12 cellular contexts compared by ENCODE assay signal in genomic region chr10:61663466-61663865, GRCh38. TPM values are rescaled to one million over a fixed set of nuclear protein-coding genes. Genes with fewer than 3 reads are reported as not detected.
A peak's percentile ranks its signal among the peaks of the same experiment; 100 is the strongest.
DNase-seq lines count a peak whose midpoint lies in the region; TF ChIP-seq lines count a peak whose summit lies in the region.
"Had no signal": no experiment of that assay in that cellular context is flagged by ENCODE, and none has a peak within 500 bp of the region (broad histone marks: within the 10 kb centered on the region; RNA-seq: fewer than 3 reads in every experiment).

No MANE protein-coding gene starts in this region.

- in situ Hi-C loops in astrocyte of the spinal cord (cut with HindIII; ENCODE audit: low sequenced_read_pairs): no loop called here

- no peak overlapping the region for H2BK120ac ChIP-seq in H9 (ENCODE audit: low read depth, low read length, poor library complexity, severe bottlenecking)

- no peak overlapping the region for H3K27ac Mint-ChIP-seq in H9
- H3K27ac Mint-ChIP-seq: activated CD8-positive, alpha-beta T cell treated with anti-CD3 and anti-CD28 coated beads for 36 hours; stimulated activated effector memory CD8-positive, alpha-beta T cell treated with anti-CD3 and anti-CD28 coated beads, Interleukin-12 subunit alpha, Interleukin-12 subunit beta, amount 100 ng/mL, for 72 hours had no signal

- no peak overlapping the region for H2BK12ac ChIP-seq in H9 (ENCODE audit: insufficient read length, low read depth, low read length)

- H3K18ac ChIP-seq in H9 (ENCODE audit: insufficient read length, low read depth, low read length): no peak overlapping the region

- peaks cover 8% of the 10 kb centered on the region for H3K27me3 Mint-ChIP-seq in H9 (ENCODE audit: low read depth)

- H3K36me3 ChIP-seq in colonic mucosa: no peaks in the 10 kb centered on the region

- no peak overlapping the region for H2AFZ ChIP-seq in H9 (ENCODE audit: low read length)

- H3K9me3 Mint-ChIP-seq in H9: no peaks in the 10 kb centered on the region
- H3K9me3 Mint-ChIP-seq: activated CD8-positive, alpha-beta T cell treated with anti-CD3 and anti-CD28 coated beads for 36 hours; stimulated activated effector memory CD8-positive, alpha-beta T cell treated with anti-CD3 and anti-CD28 coated beads, Interleukin-12 subunit alpha, Interleukin-12 subunit beta, amount 100 ng/mL, for 72 hours had no signal

- no peak overlapping the region for H2BK20ac ChIP-seq in H9 (ENCODE audit: low read depth, low read length, poor library complexity, severe bottlenecking)

- H3K27ac ChIP-seq in H9 (ENCODE audit: insufficient read length, low read depth, low read length) (no peak overlapping the region), skin epidermis (no peak overlapping the region), colonic mucosa (no peak overlapping the region)

- no peak overlapping the region for H4K5ac ChIP-seq in H9 (ENCODE audit: insufficient read length, low read depth, low read length)

- H3K9me3 ChIP-seq in H9 (ENCODE audit: control insufficient read depth, low read depth, low read length): no peaks in the 10 kb centered on the region
- H3K9me3 ChIP-seq in colonic mucosa: no peaks in the 10 kb centered on the region

- H3K79me2 ChIP-seq in H9 (ENCODE audit: insufficient read depth, low read length): no peaks in the 10 kb centered on the region

- H3K79me1 ChIP-seq in H9 (ENCODE audit: insufficient read depth, low read depth, low read length, poor library complexity, severe bottlenecking): no peaks in the 10 kb centered on the region

- H3K4me1 Mint-ChIP-seq in H9: peaks cover 5% of the 10 kb centered on the region in 2 experiments; a peak in 2 of 4 replicates
- H3K4me1 Mint-ChIP-seq: stimulated activated effector memory CD8-positive, alpha-beta T cell treated with anti-CD3 and anti-CD28 coated beads, Interleukin-12 subunit alpha, Interleukin-12 subunit beta, amount 100 ng/mL, for 72 hours had no signal

- intact Hi-C loops in colonic mucosa (cut with DNase I): no loop called here

- no peaks in the 10 kb centered on the region for H3K4me1 ChIP-seq in H9 (ENCODE audit: insufficient read depth, low read length)
- H3K4me1 ChIP-seq in colonic mucosa: no peaks in the 10 kb centered on the region

- H3K4me3 Mint-ChIP-seq in H9: peak overlapping the region; percentile 54 to 74
- H3K4me3 Mint-ChIP-seq: activated CD8-positive, alpha-beta T cell treated with anti-CD3 and anti-CD28 coated beads for 36 hours; stimulated activated effector memory CD8-positive, alpha-beta T cell treated with anti-CD3 and anti-CD28 coated beads, Interleukin-12 subunit alpha, Interleukin-12 subunit beta, amount 100 ng/mL, for 72 hours had no signal

- no peak overlapping the region for H3K4ac ChIP-seq in H9 (ENCODE audit: low read depth, low read length)

- H3T11ph ChIP-seq in H9 (ENCODE audit: low read length): no peak overlapping the region

- H2BK5ac ChIP-seq in H9 (ENCODE audit: insufficient read length, low read length): no peak overlapping the region

- H2BK15ac ChIP-seq in H9 (ENCODE audit: low read depth, low read length): no peak overlapping the region

- H3K27me3 ChIP-seq in H9 (ENCODE audit: insufficient read depth, low read length) (no peaks in the 10 kb centered on the region), colonic mucosa (no peaks in the 10 kb centered on the region)

- no peak overlapping the region for H3K56ac ChIP-seq in H9 (ENCODE audit: insufficient read length, low read depth, low read length)

- peaks cover 5% of the 10 kb centered on the region for H3K23me2 ChIP-seq in H9 (ENCODE audit: insufficient read length, low read depth, low read length, poor library complexity, severe bottlenecking)

- no CpG with 5 or more reads among the region's 3 CpGs for WGBS in H9 (ENCODE audit: extremely low coverage, insufficient read length, low lambda C conversion rate)

- no peak overlapping the region for H4K91ac ChIP-seq in H9 (ENCODE audit: insufficient read length, low read depth, low read length)

- no peaks in the 10 kb centered on the region for H4K20me1 ChIP-seq in H9 (ENCODE audit: control insufficient read depth, insufficient read depth, insufficient read length)

- H3K9ac ChIP-seq in H9 (ENCODE audit: extremely low read depth, insufficient read length, low read length) (no peak overlapping the region), colonic mucosa (ENCODE audit: low read depth in 2 of 2, low read length in 2 of 2) (no peak overlapping the region)

- no peak overlapping the region for H3K23ac ChIP-seq in H9 (ENCODE audit: insufficient read length, low read depth, low read length)

- TF ChIP-seq CTCF in H9 (conservative IDR thresholded peaks at IDR 0.05) (no peak), astrocyte of the spinal cord (IDR thresholded peaks at IDR 0.05; ENCODE audit: low read depth, low read length) (no peak), colonic mucosa (IDR thresholded peaks at IDR 0.05) (no peak)

- no peak overlapping the region for H2AK5ac ChIP-seq in H9 (ENCODE audit: insufficient read length, low read length)

- DNase-seq in H9: no peak
- no peak for DNase-seq in astrocyte of the spinal cord (ENCODE audit: low read depth, low spot score)
- peak; percentile 22 for DNase-seq in left kidney (ENCODE audit: low read depth, low spot score)
- no peak for DNase-seq in NCI-H526 (lab: John Stamatoyannopoulos, UW)
- DNase-seq in colonic mucosa: no peak
- DNase-seq in foreskin melanocyte: no peak
- DNase-seq in activated CD4-positive, CD25-positive, alpha-beta regulatory T cell (lab: John Stamatoyannopoulos, UW): no peak
- DNase-seq: activated CD8-positive, alpha-beta T cell treated with anti-CD3 and anti-CD28 coated beads for 36 hours had no signal

- H3K4me2 ChIP-seq in H9 (ENCODE audit: insufficient read depth, insufficient read length, low read length): peak overlapping the region; percentile 11

- H3K4me3 ChIP-seq in astrocyte of the spinal cord (ENCODE audit: low read depth, low read length): peak overlapping the region; percentile 65
- peak overlapping the region in 4 of 7 experiments; percentile 33 to 50 (median 46) for H3K4me3 ChIP-seq in skin epidermis
- no peak overlapping the region for H3K4me3 ChIP-seq in colonic mucosa

- H3K14ac ChIP-seq in H9 (ENCODE audit: insufficient read depth, low read length): no peak overlapping the region

- H4K8ac ChIP-seq in H9 (replicated peaks; ENCODE audit: insufficient read length, low read depth, low read length): no peak overlapping the region

- H3K36me3 Mint-ChIP-seq in H9 (ENCODE audit: insufficient read depth in 1 of 3, low read depth in 3 of 3): no peaks in the 10 kb centered on the region
- H3K36me3 Mint-ChIP-seq: stimulated activated effector memory CD8-positive, alpha-beta T cell treated with anti-CD3 and anti-CD28 coated beads, Interleukin-12 subunit alpha, Interleukin-12 subunit beta, amount 100 ng/mL, for 72 hours had no signal

RNA-seq across cellular contexts. Expression of gene CABCOCO1, which starts 0.7 kb away (rescaled TPM):
- not detected in 2 replicates for total RNA-seq in H9 (2021)
- not detected for total RNA-seq in colonic mucosa
- total RNA-seq: activated CD8-positive, alpha-beta T cell treated with anti-CD3 and anti-CD28 coated beads for 36 hours; HT1080; RPMI7951 had no signal
